In genomic region chr1:267815-268214, GRCh38 we compare ENCODE assay signal across 8 cellular contexts.
DNase-seq lines count a peak whose midpoint lies in the region; ATAC-seq, FAIRE-seq and TF ChIP-seq lines count a peak whose summit lies in the region.
"Not testable (repeated sequence)": the region's sequence is repeated elsewhere in the genome, so short reads cannot be mapped to it uniquely, and the experiment has no call there.

No MANE protein-coding gene starts in this region.

- not testable (repeated sequence) for H3K56ac ChIP-seq in IMR-90 (ENCODE audit: extremely low read depth, insufficient read depth, low read length)

- POLR2A ChIA-PET in IMR-90 (lab: Charles Lee; ENCODE audit: unreplicated experiment), result not testable (repeated sequence)

- H3K27ac ChIP-seq in IMR-90 (ENCODE audit: insufficient read depth, low read length); VCaP; keratinocyte (ENCODE audit: control insufficient read depth, insufficient read depth, low read length): not testable (repeated sequence)

- not testable (repeated sequence) for H3K4me3 Mint-ChIP-seq in effector memory CD8-positive, alpha-beta T cell

- H3K79me1 ChIP-seq in IMR-90 (ENCODE audit: low read depth in 1 of 2, low read length in 2 of 2), result not testable (repeated sequence)

- not testable (repeated sequence) for H2BK5ac ChIP-seq in IMR-90 (ENCODE audit: low read depth, low read length, poor library complexity, severe bottlenecking)

- FAIRE-seq in keratinocyte (lab: Jason Lieb, UNC), result not testable (repeated sequence)

- not testable (repeated sequence) for H3K27me3 Mint-ChIP-seq in effector memory CD8-positive, alpha-beta T cell

- not testable (repeated sequence) for H3K4ac ChIP-seq in IMR-90 (ENCODE audit: low read depth, low read length)

- not testable (repeated sequence) for H4K8ac ChIP-seq in IMR-90 (ENCODE audit: low read depth in 2 of 2, low read length in 2 of 2)

- TF ChIP-seq POLR2A in IMR-90 (IDR thresholded peaks at IDR 0.05; ENCODE audit: low read depth, low read length), result not testable (repeated sequence)

- not testable (repeated sequence) for H3K23ac ChIP-seq in IMR-90 (ENCODE audit: low read depth, low read length)

- not testable (repeated sequence) for H3K4me1 ChIP-seq in IMR-90 (ENCODE audit: control insufficient read depth, insufficient read depth, low read length); keratinocyte (ENCODE audit: control insufficient read depth, extremely low read depth, insufficient read depth, low read length)

- H3K9ac ChIP-seq in IMR-90 (ENCODE audit: low read depth, low read length); keratinocyte (ENCODE audit: control insufficient read depth, extremely low read depth, insufficient read depth, low read length): not testable (repeated sequence)

- dilution Hi-C loops in IMR-90 (cut with HindIII; ENCODE audit: low sequenced_read_pairs, unreplicated experiment); keratinocyte (cut with MboI; ENCODE audit: extremely low pct_ligation_motif_present, low sequenced_read_pairs): not testable (repeated sequence)

- not testable (repeated sequence) for H3K18ac ChIP-seq in IMR-90 (ENCODE audit: low read depth, low read length)

- in situ Hi-C loops in IMR-90 (cut with MboI; ENCODE audit: low sequenced_read_pairs), result not testable (repeated sequence)

- peak; percentile 54 for TF ChIP-seq RAD21 in IMR-90 (IDR thresholded peaks at IDR 0.05; ENCODE audit: low read length)

- H3K27me3 ChIP-seq in IMR-90 (ENCODE audit: control insufficient read depth, insufficient read depth, low read length); keratinocyte (ENCODE audit: control insufficient read depth, extremely low read depth, insufficient read depth, low read length): not testable (repeated sequence)

- not testable (repeated sequence) for H3K4me1 Mint-ChIP-seq in effector memory CD8-positive, alpha-beta T cell (ENCODE audit: low read depth in 2 of 2)

- H4K91ac ChIP-seq in IMR-90 (ENCODE audit: insufficient read depth, low read depth, low read length), result not testable (repeated sequence)

- H2AK9ac ChIP-seq in IMR-90 (replicated peaks; ENCODE audit: low read depth, low read length, poor library complexity), result not testable (repeated sequence)

- not testable (repeated sequence) for H2AFZ ChIP-seq in IMR-90 (replicated peaks; ENCODE audit: low read length, poor library complexity); keratinocyte (ENCODE audit: control insufficient read depth, low read length)

- H3K4me3 ChIP-seq in IMR-90 (ENCODE audit: insufficient read depth, low read depth, low read length); keratinocyte (ENCODE audit: control insufficient read depth in 2 of 3, extremely low read depth in 1 of 3, insufficient read depth in 2 of 3, low read depth in 1 of 3, low read length in 3 of 3): not testable (repeated sequence)

- H3K14ac ChIP-seq in IMR-90 (replicated peaks; ENCODE audit: low read depth, low read length), result not testable (repeated sequence)

- H3K9me3 Mint-ChIP-seq in effector memory CD8-positive, alpha-beta T cell, result not testable (repeated sequence)

- not testable (repeated sequence) for H3K27ac Mint-ChIP-seq in effector memory CD8-positive, alpha-beta T cell

- not testable (repeated sequence) for ATAC-seq in IMR-90 (ENCODE audit: low read depth); effector memory CD8-positive, alpha-beta T cell (replicated peaks)

- BruUV-seq in IMR-90 (replicated peaks; lab: Mats Ljungman, UMichigan), result not testable (repeated sequence)

- H3K79me2 ChIP-seq in keratinocyte (ENCODE audit: control insufficient read depth, insufficient read depth, low read length), result not testable (repeated sequence)

- H3K4me2 ChIP-seq in IMR-90 (ENCODE audit: low read depth, low read length); keratinocyte (ENCODE audit: control insufficient read depth, extremely low read depth, insufficient read depth, low read depth, low read length): not testable (repeated sequence)

- intact Hi-C loops in IMR-90 (cut with micrococcal nuclease); posterior cingulate gyrus (cut with DNase I): not testable (repeated sequence)

- not testable (repeated sequence) for H4K20me1 ChIP-seq in IMR-90 (ENCODE audit: insufficient read depth, low read length); keratinocyte (ENCODE audit: control insufficient read depth, extremely low read depth, insufficient read depth, low read length)

- not testable (repeated sequence) for H3K9me1 ChIP-seq in IMR-90 (ENCODE audit: insufficient read depth, low read length); keratinocyte (ENCODE audit: control insufficient read depth, extremely low read depth, insufficient read depth, low read length)

- H2BK20ac ChIP-seq in IMR-90 (ENCODE audit: low read depth, low read length), result not testable (repeated sequence)

- not testable (repeated sequence) for H2AK5ac ChIP-seq in IMR-90 (ENCODE audit: low read depth, low read length)

- H2BK120ac ChIP-seq in IMR-90 (ENCODE audit: low read depth, low read length), result not testable (repeated sequence)

- WGBS in IMR-90 (ENCODE audit: extremely low coverage in 2 of 2, insufficient read length in 1 of 2), 2 experiments, result no CpG with 5 or more reads among the region's 5 CpGs

- CTCF ChIA-PET in IMR-90 (lab: Yijun Ruan, JAX), result not testable (repeated sequence)

- H2BK15ac ChIP-seq in IMR-90 (ENCODE audit: low read depth, low read length), result not testable (repeated sequence)

- peak; percentile 45 for DNase-seq in CD1c-positive myeloid dendritic cell (ENCODE audit: extremely low spot score)
- DNase-seq in IMR-90, result peak; percentile 33
- peak; percentile 46 for DNase-seq in activated effector memory CD4-positive, alpha-beta T cell treated with Interleukin-2 at 50 U/mL for 16 hours
- peak; percentile 44 to 68 (median 46) for DNase-seq in effector memory CD8-positive, alpha-beta T cell
- DNase-seq in keratinocyte (ENCODE audit: low read depth, low spot score), result peak; percentile 0
- peak; percentile 27 to 96 (median 86) for DNase-seq in posterior cingulate gyrus
- DNase-seq in stimulated activated CD8-positive, alpha-beta memory T cell treated with anti-CD3 and anti-CD28 coated beads, Interleukin-2, amount 100 ng/mL, for 1 hour (ENCODE audit: low read depth in 2 of 2), result peak; percentile 14 to 50

- not testable (repeated sequence) for H3K36me3 Mint-ChIP-seq in effector memory CD8-positive, alpha-beta T cell (ENCODE audit: insufficient read depth)

- not testable (repeated sequence) for H3K36me3 ChIP-seq in IMR-90 (ENCODE audit: control insufficient read depth, insufficient read depth, low read length); keratinocyte (ENCODE audit: control insufficient read depth in 2 of 2, extremely low read depth in 1 of 2, insufficient read depth in 2 of 2, low read length in 2 of 2)

- TF ChIP-seq CTCF in IMR-90 (conservative IDR thresholded peaks at IDR 0.05; ENCODE audit: low read depth, low read length) (peak; percentile 46), VCaP (conservative IDR thresholded peaks at IDR 0.05) (peak; percentile 80), keratinocyte (optimal IDR thresholded peaks at IDR 0.05 in 1 of 3, IDR thresholded peaks at IDR 0.05 in 1 of 3, conservative IDR thresholded peaks at IDR 0.05 in 1 of 3; ENCODE audit: extremely low read depth in 1 of 3, insufficient read depth in 2 of 3, low read length in 3 of 3) (peak in 2 of 3 experiments; percentile 26 to 49)

- not testable (repeated sequence) for H4K5ac ChIP-seq in IMR-90 (ENCODE audit: low read depth, low read length)

- not testable (repeated sequence) for H3K9me3 ChIP-seq in IMR-90 (ENCODE audit: control insufficient read depth, insufficient read depth, low read length); keratinocyte (ENCODE audit: control insufficient read depth, low read depth, low read length)

TF ChIP-seq in IMR-90, 13 proteins besides CTCF, POLR2A, EP300 and RAD21:
- TF ChIP-seq MAZ (IDR thresholded peaks at IDR 0.05; ENCODE audit: borderline replicate concordance, low read depth, low read length) (0 out of 2 replicates have a peak, but pooled peaks have one; percentile 26), SMC3 (IDR thresholded peaks at IDR 0.05; ENCODE audit: low read depth, low read length) (peak; percentile 55)

Comparison
In these comparisons a context has a peak if more than half of its experiments do, and no peak if none do; other contexts are left out.
1. DNase-seq: peak in every context shown above with its lines; median percentile 86 in posterior cingulate gyrus; 46 in activated effector memory CD4-positive, alpha-beta T cell treated with Interleukin-2 at 50 U/mL for 16 hours; 46 in effector memory CD8-positive, alpha-beta T cell; 45 in CD1c-positive myeloid dendritic cell; 33 in IMR-90; 32 in stimulated activated CD8-positive, alpha-beta memory T cell treated with anti-CD3 and anti-CD28 coated beads, Interleukin-2, amount 100 ng/mL, for 1 hour; 0 in keratinocyte.